Comparison of ENCODE assay signal across 19 cellular contexts in genomic region chr5:34516166-34516565, GRCh38.
DNase-seq lines count a peak whose midpoint lies in the region; ATAC-seq, FAIRE-seq and TF ChIP-seq lines count a peak whose summit lies in the region.
"Had no signal": no experiment of that assay in that cellular context is flagged by ENCODE, and none has a peak within 500 bp of the region (broad histone marks: within the 10 kb centered on the region; RNA-seq: fewer than 3 reads in every experiment).

No MANE protein-coding gene starts in this region.

- H3K4me2 ChIP-seq in SK-N-SH (no peak overlapping the region), trophoblast cell (ENCODE audit: low read length) (no peak overlapping the region)

- H3K4me1 ChIP-seq in SK-N-SH (ENCODE audit: control insufficient read depth in 1 of 2, insufficient read depth in 2 of 2, low read depth in 1 of 2, low read length in 1 of 2) (peaks cover 0 to 12% of the 10 kb centered on the region in 2 experiments; a peak in 2 of 4 replicates), trophoblast cell (ENCODE audit: control insufficient read depth in 1 of 2, insufficient read depth in 2 of 2, low read length in 2 of 2) (peaks cover 4 to 8% of the 10 kb centered on the region in 2 experiments)

- H3K18ac ChIP-seq in trophoblast cell (ENCODE audit: low read length): no peak overlapping the region

- H2BK5ac ChIP-seq in trophoblast cell (ENCODE audit: low read depth, low read length, poor library complexity): no peak overlapping the region

- TF ChIP-seq CTCF in SK-N-SH (IDR thresholded peaks at IDR 0.05): no peak
- no peak for TF ChIP-seq CTCF in bronchial epithelial cell (IDR thresholded peaks at IDR 0.05; ENCODE audit: insufficient read depth, low read length, severe bottlenecking)

- ATAC-seq in SK-N-SH treated with all-trans-retinoic acid at 6 μM for 48 hours: no peak
- ATAC-seq: HCT116 had no signal

- no peak overlapping the region for H4K12ac ChIP-seq in trophoblast cell (ENCODE audit: low read depth, low read length)

- peak overlapping the region; percentile 18 for H2BK120ac ChIP-seq in trophoblast cell (ENCODE audit: insufficient read depth, low read length, poor library complexity)

- no peak overlapping the region for H3K14ac ChIP-seq in trophoblast cell (ENCODE audit: low read length)

- TF ChIP-seq RAD21 in SK-N-SH (IDR thresholded peaks at IDR 0.05; ENCODE audit: low read length): no peak

- no peak overlapping the region for H3K4ac ChIP-seq in trophoblast cell (ENCODE audit: low read depth, low read length)

- FAIRE-seq in bronchial epithelial cell (lab: Jason Lieb, UNC): peak; percentile 32
- FAIRE-seq: A549, GM18507 had no signal

- no peak overlapping the region for H2AK5ac ChIP-seq in trophoblast cell (ENCODE audit: low read length)

- no peak overlapping the region for H3K27ac ChIP-seq in SK-N-SH (ENCODE audit: low read depth in 2 of 2, low read length in 1 of 2)
- no peak overlapping the region for H3K27ac ChIP-seq in trophoblast cell (ENCODE audit: low read depth, low read length)
- H3K27ac ChIP-seq: 22Rv1 had no signal

- no peak for TF ChIP-seq EP300 in SK-N-SH (IDR thresholded peaks at IDR 0.05; ENCODE audit: borderline replicate concordance in 1 of 2, low read depth in 1 of 2, low read length in 1 of 2)

- H3K9me2 ChIP-seq in SK-N-SH: no peaks in the 10 kb centered on the region

- H3F3A ChIP-seq in SK-N-SH (replicated peaks; ENCODE audit: insufficient read depth): peaks cover 9% of the 10 kb centered on the region

- peaks cover 2% of the 10 kb centered on the region for H3K79me1 ChIP-seq in trophoblast cell (ENCODE audit: low read length)

- 100% methylated on average over 1 of the region's 1 CpG for WGBS in SK-N-SH (ENCODE audit: low lambda C conversion rate)
- no CpG with 5 or more reads among the region's 1 CpG for WGBS in trophoblast cell (ENCODE audit: extremely low coverage, insufficient coverage, insufficient read length)

- no peaks in the 10 kb centered on the region for H3K27me3 ChIP-seq in SK-N-SH (ENCODE audit: insufficient read depth)
- H3K27me3 ChIP-seq in bronchial epithelial cell (ENCODE audit: control insufficient read depth, insufficient read depth, low read length): no peaks in the 10 kb centered on the region
- no peaks in the 10 kb centered on the region for H3K27me3 ChIP-seq in trophoblast cell (ENCODE audit: insufficient read depth, low read length)

- CTCF ChIA-PET in SK-N-SH (lab: Yijun Ruan, JAX): no interaction called here

- H3K79me2 ChIP-seq in SK-N-SH (ENCODE audit: insufficient read depth) (no peaks in the 10 kb centered on the region), trophoblast cell (ENCODE audit: control insufficient read depth, insufficient read depth, low read length, poor library complexity) (no peaks in the 10 kb centered on the region)

- no peaks in the 10 kb centered on the region for H3K36me3 ChIP-seq in SK-N-SH (replicated peaks in 1 of 2; ENCODE audit: control insufficient read depth in 1 of 2, insufficient read depth in 2 of 2, low read length in 1 of 2)
- no peaks in the 10 kb centered on the region for H3K36me3 ChIP-seq in bronchial epithelial cell (ENCODE audit: control insufficient read depth, insufficient read depth, low read length)
- H3K36me3 ChIP-seq in trophoblast cell (ENCODE audit: control insufficient read depth in 1 of 2, insufficient read depth in 2 of 2, low read length in 2 of 2): no peaks in the 10 kb centered on the region

- H3K9me3 ChIP-seq in SK-N-SH (no peaks in the 10 kb centered on the region), trophoblast cell (ENCODE audit: insufficient read depth, low read depth, low read length) (no peaks in the 10 kb centered on the region)
- H3K9me3 ChIP-seq: A549 had no signal

- POLR2A ChIA-PET in SK-N-SH (lab: Yijun Ruan, JAX): no interaction called here

- H3K9ac ChIP-seq in SK-N-SH (no peak overlapping the region), trophoblast cell (ENCODE audit: low read length) (no peak overlapping the region)

- DNase-seq in SK-N-SH (no peak), bronchial epithelial cell (ENCODE audit: low read depth) (no peak), trophoblast cell (no peak), LoVo (ENCODE audit: low spot score) (no peak), NCI-H1105 treated with DMSO at 0.1 percent for 48 hours (lab: John Stamatoyannopoulos, UW) (no peak)
- no peak for DNase-seq in activated CD4-positive, alpha-beta T cell treated with anti-CD3 and anti-CD28 coated beads, Interleukin-2, amount 50 U/mL, for 1 hour
- DNase-seq: AML-193; CD4-positive, alpha-beta memory T cell; DMS153; DMS79; GDM1; GOT3; H7; HFFc6 had no signal

- H4K8ac ChIP-seq in trophoblast cell (ENCODE audit: low read depth, low read length): no peak overlapping the region

- H3K4me3 ChIP-seq in SK-N-SH (ENCODE audit: low read depth in 2 of 2, low read length in 1 of 2): no peak overlapping the region
- H3K4me3 ChIP-seq in bronchial epithelial cell (ENCODE audit: low read depth, low read length): no peak overlapping the region
- H3K4me3 ChIP-seq in trophoblast cell (ENCODE audit: low read depth, low read length): no peak overlapping the region
- H3K4me3 ChIP-seq: A549 had no signal

- H4K20me1 ChIP-seq in SK-N-SH (ENCODE audit: insufficient read depth): no peaks in the 10 kb centered on the region

- no peak overlapping the region for H2BK12ac ChIP-seq in trophoblast cell (ENCODE audit: low read length)

- H2AFZ ChIP-seq in SK-N-SH (ENCODE audit: low read depth) (0 out of 2 replicates have a peak overlapping the region, but pooled peaks have one; percentile 45), trophoblast cell (ENCODE audit: insufficient read depth, low read length, poor library complexity) (no peak overlapping the region)

- no peak overlapping the region for H3K23ac ChIP-seq in trophoblast cell (ENCODE audit: low read length)

- no peak overlapping the region for H4K91ac ChIP-seq in trophoblast cell (ENCODE audit: low read depth, low read length)

TF ChIP-seq in SK-N-SH, 30 proteins besides CTCF, POLR2A, EP300 and RAD21:
- no peak for TF ChIP-seq NFIC (IDR thresholded peaks at IDR 0.05; ENCODE audit: borderline replicate concordance)
- TF ChIP-seq TCF12 (IDR thresholded peaks at IDR 0.05): no peak
- no peak for TF ChIP-seq GATA2 (CRISPR knock-in tag; IDR thresholded peaks at IDR 0.05)
- no peak for TF ChIP-seq PBX3 (IDR thresholded peaks at IDR 0.05)
- TF ChIP-seq FOXM1 (IDR thresholded peaks at IDR 0.05; ENCODE audit: low read depth): no peak
- no peak for TF ChIP-seq POLR2AphosphoS5 (IDR thresholded peaks at IDR 0.05; ENCODE audit: low read depth, low read length)
- no peak for TF ChIP-seq EZH2phosphoT487 (IDR thresholded peaks at IDR 0.05; ENCODE audit: borderline replicate concordance, low read depth)
- no peak for TF ChIP-seq MAX (IDR thresholded peaks at IDR 0.05; ENCODE audit: low read depth)
- TF ChIP-seq TEAD4 (IDR thresholded peaks at IDR 0.05; ENCODE audit: borderline replicate concordance, insufficient read depth): no peak
- TF ChIP-seq FOXJ3 (CRISPR knock-in tag; IDR thresholded peaks at IDR 0.05): no peak
- no peak for TF ChIP-seq YY1 (IDR thresholded peaks at IDR 0.05; ENCODE audit: low read depth)
- TF ChIP-seq RXRA (IDR thresholded peaks at IDR 0.05; ENCODE audit: borderline replicate concordance, low read depth): no peak
- TF ChIP-seq FOSL2 (IDR thresholded peaks at IDR 0.05; ENCODE audit: borderline replicate concordance, low read depth): no peak

TF ChIP-seq in SK-N-SH treated with all-trans-retinoic acid at 6 μM for 48 hours, 23 proteins besides CTCF, POLR2A, EP300 and RAD21 (continues in another document):
- TF ChIP-seq CREB5 (CRISPR knock-in tag; IDR thresholded peaks at IDR 0.05; ENCODE audit: low read depth) (no peak), SNAI2 (CRISPR knock-in tag; IDR thresholded peaks at IDR 0.05) (no peak), ZNF70 (CRISPR knock-in tag; IDR thresholded peaks at IDR 0.05) (no peak), BACH2 (CRISPR knock-in tag; IDR thresholded peaks at IDR 0.05; ENCODE audit: borderline replicate concordance) (no peak), TOX (CRISPR knock-in tag; IDR thresholded peaks at IDR 0.05; ENCODE audit: borderline replicate concordance) (no peak), PATZ1 (CRISPR knock-in tag; IDR thresholded peaks at IDR 0.05; ENCODE audit: borderline replicate concordance) (no peak), ISL1 (CRISPR knock-in tag; IDR thresholded peaks at IDR 0.05) (no peak)
